Comparison of ENCODE assay signal across 1 cellular context in genomic region chrX:1421433-1422134, GRCh38.
TF ChIP-seq lines count a peak whose summit lies in the region.

No MANE protein-coding gene starts in this region.

TF ChIP-seq in HepG2, 621 proteins besides CTCF, POLR2A, EP300 and RAD21:
- TF ChIP-seq ZNF710 (CRISPR knock-in tag; IDR thresholded peaks at IDR 0.05; ENCODE audit: borderline replicate concordance) (no peak), AKNA (CRISPR knock-in tag; IDR thresholded peaks at IDR 0.05; ENCODE audit: borderline replicate concordance) (no peak), ZNF225 (CRISPR knock-in tag; IDR thresholded peaks at IDR 0.05) (no peak), ZNF460 (CRISPR knock-in tag; IDR thresholded peaks at IDR 0.05; ENCODE audit: borderline replicate concordance) (no peak), FOXO4 (CRISPR knock-in tag; conservative IDR thresholded peaks at IDR 0.05) (no peak), ZNF782 (CRISPR knock-in tag; IDR thresholded peaks at IDR 0.05; ENCODE audit: borderline replicate concordance) (no peak), PAF1 (CRISPR knock-in tag; IDR thresholded peaks at IDR 0.05) (no peak), ZNF547 (CRISPR knock-in tag; IDR thresholded peaks at IDR 0.05) (no peak), ZNF605 (CRISPR knock-in tag; IDR thresholded peaks at IDR 0.05) (peak; percentile 26; the same call in 1 of the 2 replicates), CC2D1A (CRISPR knock-in tag; IDR thresholded peaks at IDR 0.05) (no peak), TFDP2 (CRISPR knock-in tag; IDR thresholded peaks at IDR 0.05) (no peak), KDM2A (CRISPR knock-in tag; IDR thresholded peaks at IDR 0.05; ENCODE audit: borderline replicate concordance, low read depth) (0 out of 2 replicates have a peak, but pooled peaks have one; percentile 16), ZBTB38 (CRISPR knock-in tag; IDR thresholded peaks at IDR 0.05) (no peak), NBN (conservative IDR thresholded peaks at IDR 0.05) (no peak), ZNF597 (CRISPR knock-in tag; IDR thresholded peaks at IDR 0.05) (no peak), PRDM4 (CRISPR knock-in tag; IDR thresholded peaks at IDR 0.05; ENCODE audit: borderline replicate concordance) (no peak)
